In the genomic region with DNA sequence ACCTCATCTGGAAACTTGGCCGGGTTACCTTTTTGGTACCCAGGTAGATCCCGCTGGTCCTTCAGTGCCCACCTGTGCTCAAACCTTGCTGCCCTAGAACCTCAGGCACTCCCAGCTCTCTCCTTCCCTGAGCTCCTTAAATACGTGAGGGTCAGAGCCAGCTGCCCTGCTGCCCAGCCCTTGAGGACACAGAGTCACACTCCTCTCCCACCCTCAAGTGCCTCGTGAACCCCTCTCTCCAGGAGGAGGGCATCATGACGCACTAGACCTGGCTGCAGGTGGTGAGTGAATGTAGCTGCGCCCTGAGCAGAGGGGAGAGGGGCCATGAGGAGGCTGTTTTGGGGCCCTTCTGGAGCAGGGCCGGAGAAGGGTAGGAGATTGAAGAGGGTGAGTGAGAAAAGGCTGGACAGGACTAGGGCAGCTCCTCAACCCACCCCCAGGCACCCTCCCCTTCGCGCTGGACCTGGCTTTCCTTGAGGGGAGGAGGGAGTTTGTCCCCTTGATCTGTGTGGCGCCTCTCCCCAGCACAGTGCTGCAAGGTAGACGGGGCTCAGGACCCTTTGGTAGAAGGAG, we compare ENCODE assay signal across 11 cellular contexts. TPM values are rescaled to one million over a fixed set of nuclear protein-coding genes. Genes with fewer than 3 reads are reported as not detected.
DNase-seq lines count a peak whose midpoint lies in the region; ATAC-seq and TF ChIP-seq lines count a peak whose summit lies in the region.
"Had no signal": no experiment of that assay in that cellular context is flagged by ENCODE, and none has a peak within 500 bp of the region (broad histone marks: within the 10 kb centered on the region; RNA-seq: fewer than 3 reads in every experiment).

No MANE protein-coding gene starts in this region.

- H3K36me3 Mint-ChIP-seq in T-helper 1 cell treated with Interleukin-12 subunit alpha and Interleukin-12 subunit beta and Interleukin-4 antibody, amounts not matched to agents 30 μg/mL and 1 μg/mL, for 36 hours (ENCODE audit: low read depth) = peaks cover 4% of the 10 kb centered on the region
- no peaks in the 10 kb centered on the region for H3K36me3 Mint-ChIP-seq in stimulated activated effector memory CD8-positive, alpha-beta T cell treated with anti-CD3 and anti-CD28 coated beads, Interleukin-12 subunit alpha, Interleukin-12 subunit beta, amount 100 ng/mL, for 72 hours

- H3K27me3 ChIP-seq in kidney epithelial cell (ENCODE audit: control insufficient read depth, insufficient read depth, low read length) = no peaks in the 10 kb centered on the region

- DNase-seq in T-helper 1 cell (no peak), astrocyte of the spinal cord (ENCODE audit: low read depth, low spot score) (no peak), kidney epithelial cell (ENCODE audit: low read depth) (no peak), SHP77 (lab: John Stamatoyannopoulos, UW) (no peak)
- peak in 1 of 2 donors; percentile 47 for DNase-seq in stimulated activated effector memory CD8-positive, alpha-beta T cell treated with anti-CD3 and anti-CD28 coated beads, Interleukin-12 subunit alpha, Interleukin-12 subunit beta, amount 100 ng/mL, for 72 hours (ENCODE audit: low spot score in 2 of 2)
- DNase-seq: activated CD4-positive, alpha-beta T cell treated with anti-CD3 and anti-CD28 coated beads, Interleukin-2, amount 50 U/mL, for 48 hours; effector memory CD4-positive, alpha-beta T cell had no signal

- H3K4me3 ChIP-seq in astrocyte of the spinal cord (ENCODE audit: low read depth, low read length) (peak overlapping the region; percentile 43), kidney epithelial cell (ENCODE audit: low read depth, low read length) (peak overlapping the region; percentile 65)

- H3K4me1 Mint-ChIP-seq in T-helper 1 cell treated with Interleukin-12 subunit alpha and Interleukin-12 subunit beta and Interleukin-4 antibody, amounts not matched to agents 30 μg/mL and 1 μg/mL, for 36 hours (ENCODE audit: low read depth) = peaks cover 12% of the 10 kb centered on the region
- H3K4me1 Mint-ChIP-seq in stimulated activated effector memory CD8-positive, alpha-beta T cell treated with anti-CD3 and anti-CD28 coated beads, Interleukin-12 subunit alpha, Interleukin-12 subunit beta, amount 100 ng/mL, for 72 hours = peaks cover 31% of the 10 kb centered on the region

- peaks cover 60% of the 10 kb centered on the region for H3K27me3 Mint-ChIP-seq in T-helper 1 cell treated with Interleukin-12 subunit alpha and Interleukin-12 subunit beta and Interleukin-4 antibody, amounts not matched to agents 30 μg/mL and 1 μg/mL, for 36 hours (ENCODE audit: low read depth)

- TF ChIP-seq CTCF in astrocyte of the spinal cord (IDR thresholded peaks at IDR 0.05; ENCODE audit: low read depth, low read length) (no peak), kidney epithelial cell (IDR thresholded peaks at IDR 0.05; ENCODE audit: insufficient read depth, low read length, poor library complexity, severe bottlenecking) (no peak)

- in situ Hi-C loops in astrocyte of the spinal cord (cut with HindIII; ENCODE audit: low sequenced_read_pairs) = no loop called here

- no peak overlapping the region for H3K27ac Mint-ChIP-seq in T-helper 1 cell treated with Interleukin-12 subunit alpha and Interleukin-12 subunit beta and Interleukin-4 antibody, amounts not matched to agents 30 μg/mL and 1 μg/mL, for 36 hours
- no peak overlapping the region for H3K27ac Mint-ChIP-seq in stimulated activated effector memory CD8-positive, alpha-beta T cell treated with anti-CD3 and anti-CD28 coated beads, Interleukin-12 subunit alpha, Interleukin-12 subunit beta, amount 100 ng/mL, for 72 hours

- no peaks in the 10 kb centered on the region for H3K9me3 Mint-ChIP-seq in T-helper 1 cell treated with Interleukin-12 subunit alpha and Interleukin-12 subunit beta and Interleukin-4 antibody, amounts not matched to agents 30 μg/mL and 1 μg/mL, for 36 hours
- H3K9me3 Mint-ChIP-seq in stimulated activated effector memory CD8-positive, alpha-beta T cell treated with anti-CD3 and anti-CD28 coated beads, Interleukin-12 subunit alpha, Interleukin-12 subunit beta, amount 100 ng/mL, for 72 hours = no peaks in the 10 kb centered on the region

- H3K36me3 ChIP-seq in kidney epithelial cell (ENCODE audit: control insufficient read depth, insufficient read depth, low read length) = no peaks in the 10 kb centered on the region
- H3K36me3 ChIP-seq: neutrophil had no signal

- ATAC-seq in stimulated activated effector memory CD8-positive, alpha-beta T cell treated with anti-CD3 and anti-CD28 coated beads, Interleukin-12 subunit alpha, Interleukin-12 subunit beta, amount 100 ng/mL, for 72 hours = no peak
- ATAC-seq in GM18867 (IDR thresholded peaks at IDR 0.05; ENCODE audit: unreplicated experiment) (no peak), GM21367 (IDR thresholded peaks at IDR 0.05; ENCODE audit: unreplicated experiment) (no peak)

- peak overlapping the region; percentile 10 for H3K4me3 Mint-ChIP-seq in T-helper 1 cell treated with Interleukin-12 subunit alpha and Interleukin-12 subunit beta and Interleukin-4 antibody, amounts not matched to agents 30 μg/mL and 1 μg/mL, for 36 hours
- H3K4me3 Mint-ChIP-seq in stimulated activated effector memory CD8-positive, alpha-beta T cell treated with anti-CD3 and anti-CD28 coated beads, Interleukin-12 subunit alpha, Interleukin-12 subunit beta, amount 100 ng/mL, for 72 hours = peak overlapping the region; percentile 52

RNA-seq across cellular contexts. Expression of gene SLC12A8, which starts 0.9 kb away (rescaled TPM):
- 13.6 and 16.6 TPM in 2 replicates for total RNA-seq in kidney epithelial cell
